ENCODE assay signal across 12 cellular contexts in genomic region chr18:79611040-79611681, GRCh38.
DNase-seq lines count a peak whose midpoint lies in the region; ATAC-seq, FAIRE-seq and TF ChIP-seq lines count a peak whose summit lies in the region.
"Had no signal": no experiment of that assay in that cellular context is flagged by ENCODE, and none has a peak within 500 bp of the region (broad histone marks: within the 10 kb centered on the region; RNA-seq: fewer than 3 reads in every experiment).

No MANE protein-coding gene starts in this region.

- peak; percentile 67 for DNase-seq in CD1c-positive myeloid dendritic cell (ENCODE audit: extremely low spot score)
- peak; percentile 3 to 49 for DNase-seq in PC-9
- DNase-seq in fibroblast of the aortic adventitia (ENCODE audit: low read depth), result peak; percentile 55
- DNase-seq in nephron progenitor cell, result no peak
- no peak for DNase-seq in GM12891 (ENCODE audit: insufficient read length, low spot score)
- DNase-seq in NCI-H1092 treated with DMSO at 0.1 percent for 48 hours (lab: John Stamatoyannopoulos, UW), result no peak
- DNase-seq in activated naive CD4-positive, alpha-beta T cell treated with anti-CD3 and anti-CD28 coated beads, Interleukin-2, amount 50 U/mL, for 72 hours (ENCODE audit: low spot score in 2 of 2), result no peak
- no peak for DNase-seq in T-helper 2 cell
- DNase-seq: activated gamma-delta T cell, NCI-H345, occipital lobe had no signal

- no peaks in the 10 kb centered on the region for H4K20me1 ChIP-seq in PC-9 (ENCODE audit: insufficient read depth)

- CTCF ChIA-PET in PC-9 (lab: Charles Lee), result no interaction called here

- H3K9me3 ChIP-seq in PC-9 (ENCODE audit: insufficient read depth, low read depth), result no peaks in the 10 kb centered on the region

- no peaks in the 10 kb centered on the region for H3K9me2 ChIP-seq in PC-9 (ENCODE audit: insufficient read depth)

- peaks cover 3% of the 10 kb centered on the region for H3K27me3 Mint-ChIP-seq in nephron progenitor cell (ENCODE audit: low read depth, poor library complexity)

- no TSS peak for BruUV-seq in PC-9 (replicated peaks; lab: Mats Ljungman, UMichigan)

- no peak overlapping the region for H3K4me2 ChIP-seq in PC-9

- no peaks in the 10 kb centered on the region for H3K36me3 Mint-ChIP-seq in nephron progenitor cell (ENCODE audit: low read depth)
- no peaks in the 10 kb centered on the region for H3K36me3 Mint-ChIP-seq in activated naive CD4-positive, alpha-beta T cell treated with anti-CD3 and anti-CD28 coated beads, Interleukin-2, amount 50 U/mL, for 72 hours

- TF ChIP-seq CTCF in PC-9 (conservative IDR thresholded peaks at IDR 0.05) (no peak), fibroblast of the aortic adventitia (IDR thresholded peaks at IDR 0.05; ENCODE audit: insufficient read depth, low read length) (no peak), nephron progenitor cell (IDR thresholded peaks at IDR 0.05) (no peak)

- POLR2A ChIA-PET in PC-9 (lab: Charles Lee; ENCODE audit: unreplicated experiment), result no interaction called here

- no peak overlapping the region for H3K27ac ChIP-seq in PC-9

- H3K4me1 ChIP-seq in PC-9 (replicated peaks; ENCODE audit: insufficient read depth), result no peaks in the 10 kb centered on the region

- intact Hi-C loops in PC-9 (cut with micrococcal nuclease; ENCODE audit: unreplicated experiment), result no loop called here

- ATAC-seq in activated naive CD4-positive, alpha-beta T cell treated with anti-CD3 and anti-CD28 coated beads, Interleukin-2, amount 50 U/mL, for 72 hours, result no peak

- H3K27me3 ChIP-seq in PC-9 (ENCODE audit: insufficient read depth, low read depth), result peaks cover 70% of the 10 kb centered on the region

- H3K4me3 Mint-ChIP-seq in nephron progenitor cell, result no peak overlapping the region

- no peaks in the 10 kb centered on the region for H3F3A ChIP-seq in PC-9 (ENCODE audit: insufficient read depth, low read depth)

- H3K27ac Mint-ChIP-seq in nephron progenitor cell, result peak overlapping the region; percentile 59
- H3K27ac Mint-ChIP-seq in activated naive CD4-positive, alpha-beta T cell treated with anti-CD3 and anti-CD28 coated beads, Interleukin-2, amount 50 U/mL, for 72 hours, result no peak overlapping the region

- no peaks in the 10 kb centered on the region for H3K9me3 Mint-ChIP-seq in nephron progenitor cell
- no peaks in the 10 kb centered on the region for H3K9me3 Mint-ChIP-seq in activated naive CD4-positive, alpha-beta T cell treated with anti-CD3 and anti-CD28 coated beads, Interleukin-2, amount 50 U/mL, for 72 hours

- FAIRE-seq in GM12891 (lab: Jason Lieb, UNC), result no peak
- FAIRE-seq: TTC549 had no signal

- H3K79me2 ChIP-seq in PC-9 (ENCODE audit: low read depth), result no peaks in the 10 kb centered on the region

- H3K36me3 ChIP-seq in PC-9 (ENCODE audit: low read depth), result no peaks in the 10 kb centered on the region

- no peak for TF ChIP-seq POLR2A in GM12891 (IDR thresholded peaks at IDR 0.05; ENCODE audit: low read depth, low read length)

- H3K4me3 ChIP-seq in PC-9 (no peak overlapping the region), fibroblast of the aortic adventitia (ENCODE audit: low read depth, low read length) (no peak overlapping the region)

- no peak overlapping the region for H2AFZ ChIP-seq in PC-9

- peaks cover 37% of the 10 kb centered on the region for H3K4me1 Mint-ChIP-seq in nephron progenitor cell

TF ChIP-seq in GM12891, 5 proteins besides CTCF, POLR2A, EP300 and RAD21:
- TF ChIP-seq PAX5 (IDR thresholded peaks at IDR 0.05; ENCODE audit: insufficient read depth, low read length, severe bottlenecking), result no peak
- TF ChIP-seq POU2F2 (IDR thresholded peaks at IDR 0.05; ENCODE audit: low read depth, low read length), result no peak
- TF ChIP-seq TAF1 (IDR thresholded peaks at IDR 0.05; ENCODE audit: low read depth, low read length), result no peak
- no peak for TF ChIP-seq POLR2AphosphoS5 (IDR thresholded peaks at IDR 0.05; ENCODE audit: low read depth, low read length)
- no peak for TF ChIP-seq SPI1 (IDR thresholded peaks at IDR 0.05; ENCODE audit: low read depth, low read length)
TF ChIP-seq in GM12891: peak in this region for 0.

Comparison
In these comparisons a context has a peak if more than half of its experiments do, and no peak if none do; other contexts are left out.
1. DNase-seq: peak in CD1c-positive myeloid dendritic cell (single experiment), PC-9 (2 of 2) and fibroblast of the aortic adventitia (single experiment); none in nephron progenitor cell (single experiment), GM12891 (single experiment), NCI-H1092 treated with DMSO at 0.1 percent for 48 hours (single experiment), activated naive CD4-positive, alpha-beta T cell treated with anti-CD3 and anti-CD28 coated beads, Interleukin-2, amount 50 U/mL, for 72 hours (0 of 2) and T-helper 2 cell (0 of 5).